In the genomic region with DNA sequence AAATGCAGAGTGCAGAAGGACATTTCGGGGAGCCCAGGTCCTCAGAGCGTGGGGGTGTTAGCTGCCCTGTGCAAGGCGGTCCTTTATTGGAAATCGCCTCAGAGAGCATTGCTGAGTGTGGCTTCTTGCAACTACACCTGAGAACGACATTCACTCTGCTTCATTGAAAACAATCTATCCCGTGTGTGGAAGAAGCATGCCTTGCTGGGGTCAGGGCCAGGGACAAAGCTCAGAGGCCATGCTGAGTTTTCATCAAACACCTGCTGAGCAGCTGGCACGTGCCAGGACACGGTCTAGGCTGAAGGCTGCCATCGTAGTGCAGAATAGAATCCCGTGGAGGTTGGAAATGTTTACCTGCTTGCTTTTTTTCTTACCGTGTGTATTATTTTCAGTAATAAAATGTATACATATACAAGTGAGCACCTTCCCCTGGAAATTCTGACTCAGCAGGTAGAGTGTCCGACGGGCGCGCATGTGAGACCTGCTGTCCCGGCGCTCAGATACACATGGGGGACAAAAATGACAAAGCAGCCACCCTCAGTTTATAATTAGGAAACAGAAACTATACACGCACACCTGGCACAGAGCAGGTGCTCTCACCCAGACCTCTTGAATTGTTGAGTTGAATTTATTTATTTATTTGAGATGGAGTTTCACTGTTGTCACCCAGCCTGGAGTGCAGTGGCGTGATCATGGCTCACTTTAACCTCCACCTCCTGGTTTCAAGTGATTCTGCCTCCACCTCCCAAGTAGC, we compare ENCODE assay signal across 1 cellular context.
A peak's percentile ranks its signal among the peaks of the same experiment; 100 is the strongest.
TF ChIP-seq lines count a peak whose summit lies in the region.

No MANE protein-coding gene starts in this region.

TF ChIP-seq in GM12878, 131 proteins besides CTCF, POLR2A, EP300 and RAD21 (continued from another document):
- TF ChIP-seq ATF2 (IDR thresholded peaks at IDR 0.05; ENCODE audit: low read length) (no peak), RB1 (IDR thresholded peaks at IDR 0.05; ENCODE audit: borderline replicate concordance) (0 out of 2 replicates have a peak, but pooled peaks have one; percentile 18), SUZ12 (IDR thresholded peaks at IDR 0.05; ENCODE audit: unreplicated experiment) (no peak)
- TF ChIP-seq, protein P1, sequence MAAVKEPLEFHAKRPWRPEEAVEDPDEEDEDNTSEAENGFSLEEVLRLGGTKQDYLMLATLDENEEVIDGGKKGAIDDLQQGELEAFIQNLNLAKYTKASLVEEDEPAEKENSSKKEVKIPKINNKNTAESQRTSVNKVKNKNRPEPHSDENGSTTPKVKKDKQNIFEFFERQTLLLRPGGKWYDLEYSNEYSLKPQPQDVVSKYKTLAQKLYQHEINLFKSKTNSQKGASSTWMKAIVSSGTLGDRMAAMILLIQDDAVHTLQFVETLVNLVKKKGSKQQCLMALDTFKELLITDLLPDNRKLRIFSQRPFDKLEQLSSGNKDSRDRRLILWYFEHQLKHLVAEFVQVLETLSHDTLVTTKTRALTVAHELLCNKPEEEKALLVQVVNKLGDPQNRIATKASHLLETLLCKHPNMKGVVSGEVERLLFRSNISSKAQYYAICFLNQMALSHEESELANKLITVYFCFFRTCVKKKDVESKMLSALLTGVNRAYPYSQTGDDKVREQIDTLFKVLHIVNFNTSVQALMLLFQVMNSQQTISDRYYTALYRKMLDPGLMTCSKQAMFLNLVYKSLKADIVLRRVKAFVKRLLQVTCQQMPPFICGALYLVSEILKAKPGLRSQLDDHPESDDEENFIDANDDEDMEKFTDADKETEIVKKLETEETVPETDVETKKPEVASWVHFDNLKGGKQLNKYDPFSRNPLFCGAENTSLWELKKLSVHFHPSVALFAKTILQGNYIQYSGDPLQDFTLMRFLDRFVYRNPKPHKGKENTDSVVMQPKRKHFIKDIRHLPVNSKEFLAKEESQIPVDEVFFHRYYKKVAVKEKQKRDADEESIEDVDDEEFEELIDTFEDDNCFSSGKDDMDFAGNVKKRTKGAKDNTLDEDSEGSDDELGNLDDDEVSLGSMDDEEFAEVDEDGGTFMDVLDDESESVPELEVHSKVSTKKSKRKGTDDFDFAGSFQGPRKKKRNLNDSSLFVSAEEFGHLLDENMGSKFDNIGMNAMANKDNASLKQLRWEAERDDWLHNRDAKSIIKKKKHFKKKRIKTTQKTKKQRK (IDR thresholded peaks at IDR 0.05; ENCODE audit: low read depth, low read length): no peak
TF ChIP-seq in GM12878: peak in this region for 21.
